8 cellular contexts compared by ENCODE assay signal in the genomic region with DNA sequence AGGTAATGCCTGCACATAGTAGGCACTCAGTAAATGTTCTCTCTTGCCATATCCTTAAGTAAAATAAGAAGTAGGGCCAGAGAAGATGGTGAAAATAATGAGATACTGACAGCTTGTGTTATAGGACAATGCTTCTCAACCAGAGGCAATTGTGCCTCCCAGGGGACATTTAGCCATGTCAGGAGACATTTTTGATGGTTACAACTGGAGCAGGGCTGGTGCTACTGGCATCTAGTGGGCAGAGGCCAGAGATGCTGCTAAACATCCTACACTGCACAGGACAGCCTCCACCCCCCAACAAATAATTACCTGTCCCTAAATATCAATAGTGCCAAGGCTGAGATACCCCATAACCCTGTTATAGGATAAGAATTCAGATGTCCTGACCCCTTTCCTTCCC. TPM values are rescaled to one million over a fixed set of nuclear protein-coding genes. Genes with fewer than 3 reads are reported as not detected.
DNase-seq lines count a peak whose midpoint lies in the region; ATAC-seq and TF ChIP-seq lines count a peak whose summit lies in the region.

No MANE protein-coding gene starts in this region.

- H3K4me3 ChIP-seq in A673 (ENCODE audit: low read depth, low read length, poor library complexity, severe bottlenecking) (no peak overlapping the region), GM12864 (ENCODE audit: low read depth, low read length) (peak overlapping the region; percentile 97; the same call in 1 of the 2 replicates), SK-N-SH (ENCODE audit: low read depth in 2 of 2, low read length in 1 of 2) (no peak overlapping the region), heart right ventricle (no peak overlapping the region), neuronal stem cell (ENCODE audit: low read length in 2 of 2) (no peak overlapping the region)

- no peak overlapping the region for H2BK12ac ChIP-seq in neuronal stem cell (ENCODE audit: low read length)

- intact Hi-C loops in A673 (cut with micrococcal nuclease; ENCODE audit: unreplicated experiment): no loop called here
- intact Hi-C loops in heart right ventricle (cut with DNase I): loop anchor here (2.0 to 10.0 kb wide), 7 partner anchors 29 to 697 kb away; no protein-coding TSS in a partner anchor

- H3K18ac ChIP-seq in neuronal stem cell (ENCODE audit: low read length): no peak overlapping the region

- no peaks in the 10 kb centered on the region for H3K4me1 ChIP-seq in A673 (ENCODE audit: insufficient read depth, low read length, poor library complexity, severe bottlenecking)
- peaks cover 0 to 16% of the 10 kb centered on the region in 2 experiments; a peak in 1 of 4 replicates for H3K4me1 ChIP-seq in SK-N-SH (ENCODE audit: control insufficient read depth in 1 of 2, insufficient read depth in 2 of 2, low read depth in 1 of 2, low read length in 1 of 2)
- H3K4me1 ChIP-seq in heart right ventricle: peaks cover 3 to 22% (median 13%) of the 10 kb centered on the region in 9 donors
- peaks cover 4 to 12% of the 10 kb centered on the region in 2 donors for H3K4me1 ChIP-seq in neuronal stem cell (ENCODE audit: control insufficient read depth in 2 of 2, insufficient read depth in 1 of 2, low read depth in 1 of 2, low read length in 2 of 2)

- no peak overlapping the region for H2BK5ac ChIP-seq in neuronal stem cell (ENCODE audit: low read length)

- H3K27me3 ChIP-seq in A673 (replicated peaks; ENCODE audit: insufficient read depth, low read depth, low read length, poor library complexity): no peaks in the 10 kb centered on the region
- H3K27me3 ChIP-seq in SK-N-SH (ENCODE audit: insufficient read depth): no peaks in the 10 kb centered on the region
- no peaks in the 10 kb centered on the region for H3K27me3 ChIP-seq in heart right ventricle
- peaks cover 0 to 11% (median 0%) of the 10 kb centered on the region in 3 experiments for H3K27me3 ChIP-seq in neuronal stem cell (ENCODE audit: control insufficient read depth in 3 of 3, insufficient read depth in 3 of 3, low read depth in 1 of 3, low read length in 3 of 3)

- H3K9ac ChIP-seq in SK-N-SH (no peak overlapping the region), neuronal stem cell (ENCODE audit: low read depth, low read length, poor library complexity) (no peak overlapping the region)

- 0 out of 2 replicates have a peak, but pooled peaks have one; percentile 16 for TF ChIP-seq RAD21 in SK-N-SH (IDR thresholded peaks at IDR 0.05; ENCODE audit: low read length)

- TF ChIP-seq EP300 in SK-N-SH (IDR thresholded peaks at IDR 0.05; ENCODE audit: borderline replicate concordance in 1 of 2, low read depth in 1 of 2, low read length in 1 of 2): no peak

- H3K4me2 ChIP-seq in SK-N-SH: peak overlapping the region; percentile 78
- H3K4me2 ChIP-seq in neuronal stem cell (ENCODE audit: insufficient read depth, low read length, poor library complexity, severe bottlenecking): no peak overlapping the region

- TSS peak; percentile 30 for BruUV-seq in A673 (replicated peaks; lab: Mats Ljungman, UMichigan)

- H3K23ac ChIP-seq in neuronal stem cell (ENCODE audit: low read depth, low read length, poor library complexity): no peak overlapping the region

- H3F3A ChIP-seq in SK-N-SH (replicated peaks; ENCODE audit: insufficient read depth): peaks cover 3% of the 10 kb centered on the region

- H3K9me3 ChIP-seq in A673 (ENCODE audit: low read depth, low read length, poor library complexity, severe bottlenecking) (no peaks in the 10 kb centered on the region), SK-N-SH (no peaks in the 10 kb centered on the region), heart right ventricle (no peaks in the 10 kb centered on the region), neuronal stem cell (replicated peaks in 1 of 2; ENCODE audit: control insufficient read depth in 2 of 2, insufficient read depth in 1 of 2, low read depth in 1 of 2, low read length in 2 of 2) (no peaks in the 10 kb centered on the region)

- no peak overlapping the region for H2BK120ac ChIP-seq in neuronal stem cell (ENCODE audit: low read depth, low read length)

- no peaks in the 10 kb centered on the region for H3K36me3 ChIP-seq in A673 (ENCODE audit: insufficient read depth, low read length, poor library complexity, severe bottlenecking)
- no peaks in the 10 kb centered on the region for H3K36me3 ChIP-seq in SK-N-SH (replicated peaks in 1 of 2; ENCODE audit: control insufficient read depth in 1 of 2, insufficient read depth in 2 of 2, low read length in 1 of 2)
- no peaks in the 10 kb centered on the region for H3K36me3 ChIP-seq in heart right ventricle
- H3K36me3 ChIP-seq in neuronal stem cell (replicated peaks in 1 of 2; ENCODE audit: control insufficient read depth in 2 of 2, insufficient read depth in 2 of 2, low read length in 2 of 2): peaks cover 1 to 5% of the 10 kb centered on the region in 2 donors

- H4K8ac ChIP-seq in neuronal stem cell (ENCODE audit: low read depth, low read length): no peak overlapping the region

- H3K27ac ChIP-seq in A673 (ENCODE audit: low read depth, low read length, poor library complexity, severe bottlenecking): no peak overlapping the region
- no peak overlapping the region for H3K27ac ChIP-seq in SK-N-SH (ENCODE audit: low read depth in 2 of 2, low read length in 1 of 2)
- no peak overlapping the region for H3K27ac ChIP-seq in heart right ventricle
- H3K27ac ChIP-seq in neuronal stem cell (replicated peaks; ENCODE audit: low read length): no peak overlapping the region

- H4K91ac ChIP-seq in neuronal stem cell (ENCODE audit: low read depth, low read length, poor library complexity): no peak overlapping the region

- H2AFZ ChIP-seq in SK-N-SH (ENCODE audit: low read depth) (no peak overlapping the region), neuronal stem cell (ENCODE audit: low read length) (no peak overlapping the region)

- POLR2A ChIA-PET in A673 (lab: Charles Lee; ENCODE audit: low non-redundant PET) (no interaction called here), SK-N-SH (lab: Yijun Ruan, JAX) (no interaction called here)

- peaks cover 44% of the 10 kb centered on the region for H3K79me2 ChIP-seq in SK-N-SH (ENCODE audit: insufficient read depth)

- H3K79me1 ChIP-seq in neuronal stem cell (ENCODE audit: low read depth, low read length): peaks cover 3% of the 10 kb centered on the region

- ATAC-seq in heart right ventricle: no peak

- no peak overlapping the region for H2AK5ac ChIP-seq in neuronal stem cell (ENCODE audit: low read depth, low read length)

- TF ChIP-seq CTCF in A673 (conservative IDR thresholded peaks at IDR 0.05; ENCODE audit: low read depth, low read length) (peak; percentile 24; the same call in 1 of the 2 replicates), GM12864 (IDR thresholded peaks at IDR 0.05; ENCODE audit: low read depth, low read length, missing control alignments) (peak; percentile 59), SK-N-SH (IDR thresholded peaks at IDR 0.05) (peak; percentile 35), heart right ventricle (IDR thresholded peaks at IDR 0.05) (peak in 1 of 9 donors; percentile 16)

- no peaks in the 10 kb centered on the region for H4K20me1 ChIP-seq in SK-N-SH (ENCODE audit: insufficient read depth)

- H3K9me2 ChIP-seq in SK-N-SH: no peaks in the 10 kb centered on the region

- DNase-seq in A673 (ENCODE audit: low spot score) (peak; percentile 54), GM12864 (ENCODE audit: low read depth) (no peak), SK-N-SH (no peak), fibroblast of peridontal ligament (ENCODE audit: extremely low read depth) (peak; percentile 45), C1 segment of cervical spinal cord (lab: John Stamatoyannopoulos, UW) (no peak), NCI-H2196 treated with DMSO at 0.1 percent for 48 hours (lab: John Stamatoyannopoulos, UW; ENCODE audit: unreplicated experiment) (no peak), heart right ventricle (no peak), neuronal stem cell (ENCODE audit: low spot score) (no peak)

- no peak overlapping the region for H3K14ac ChIP-seq in neuronal stem cell (ENCODE audit: low read length)

- H2BK15ac ChIP-seq in neuronal stem cell (ENCODE audit: low read length): no peak overlapping the region

- H3K4ac ChIP-seq in neuronal stem cell (ENCODE audit: low read length): no peak overlapping the region

- CTCF ChIA-PET in A673 (lab: Charles Lee) (no interaction called here), SK-N-SH (lab: Yijun Ruan, JAX) (interaction anchor here (1.1 to 4.0 kb wide), 5 partner anchors 22 to 698 kb away, joined by 3 to 25 read pairs (median 7); no protein-coding TSS in a partner anchor)

RNA-seq across cellular contexts. Expression of a gene that starts 1.7 kb away (rescaled TPM):
- total RNA-seq in A673 (2021) (10.2 and 12.1 TPM in 2 replicates), heart right ventricle (1 to 10 TPM; 3.2 to 9.6 (median 5.6) TPM)
- polyA plus RNA-seq in SK-N-SH (2012; rRNA removed) (11.6 and 13.7 TPM in 2 replicates), heart right ventricle (1 to 10 TPM; 3.0 to 4.3 TPM)
- polyA plus RNA-seq in SK-N-SH (2012; cell fraction: cytosol; rRNA removed): 7.0 and 9.5 TPM in 2 replicates
- polyA plus RNA-seq in SK-N-SH (2012; cell fraction: nucleus; rRNA removed): 14.6 and 19.5 TPM in 2 replicates
- 7.1 TPM for polyA plus RNA-seq in neuronal stem cell (2013, experiment 1 of 2)
- polyA plus RNA-seq in neuronal stem cell (2013, experiment 2 of 2): 6.6 TPM

RNA-seq across cellular contexts. Expression of a gene that starts 3.4 kb away (rescaled TPM):
- not detected in 2 replicates for total RNA-seq in A673 (2021)
- polyA plus RNA-seq in SK-N-SH (2012; rRNA removed): not detected in 2 replicates
- polyA plus RNA-seq in SK-N-SH (2012; cell fraction: cytosol; rRNA removed): not detected in 2 replicates
- polyA plus RNA-seq in SK-N-SH (2012; cell fraction: nucleus; rRNA removed): not detected in 2 replicates
- total RNA-seq in heart right ventricle: not detected
- polyA plus RNA-seq in heart right ventricle: not detected
- polyA plus RNA-seq in neuronal stem cell (2013, experiment 1 of 2): not detected
- polyA plus RNA-seq in neuronal stem cell (2013, experiment 2 of 2): not detected

RNA-seq across cellular contexts. Expression of a gene that starts 24.1 kb away (rescaled TPM):
- total RNA-seq in A673 (2021) (18.1 and 23.3 TPM in 2 replicates), heart right ventricle (1 to 10 TPM; 2.7 to 5.1 (median 4.2) TPM)
- polyA plus RNA-seq in SK-N-SH (2012; rRNA removed) (22.1 and 25.3 TPM in 2 replicates), heart right ventricle (1 to 10 TPM; 1.8 to 7.5 TPM)
- polyA plus RNA-seq in SK-N-SH (2012; cell fraction: cytosol; rRNA removed): 8.5 and 14.7 TPM in 2 replicates
- polyA plus RNA-seq in SK-N-SH (2012; cell fraction: nucleus; rRNA removed): 32.8 and 38.6 TPM in 2 replicates
- 10.0 TPM for polyA plus RNA-seq in neuronal stem cell (2013, experiment 1 of 2)
- polyA plus RNA-seq in neuronal stem cell (2013, experiment 2 of 2): 9.9 TPM

RNA-seq across cellular contexts. Expression of a gene that starts 29.6 kb away (rescaled TPM):
- total RNA-seq in A673 (2021): not detected in 2 replicates
- not detected in 2 replicates for polyA plus RNA-seq in SK-N-SH (2012; rRNA removed)
- polyA plus RNA-seq in SK-N-SH (2012; cell fraction: cytosol; rRNA removed): not detected in 2 replicates
- polyA plus RNA-seq in SK-N-SH (2012; cell fraction: nucleus; rRNA removed): not detected in 2 replicates
- total RNA-seq in heart right ventricle: 100 to 1,000 TPM; 174 to 303 (median 251) TPM
- polyA plus RNA-seq in heart right ventricle: 10 to 100 TPM; 27.8 to 35.0 TPM
- 0.03 TPM for polyA plus RNA-seq in neuronal stem cell (2013, experiment 1 of 2)
- polyA plus RNA-seq in neuronal stem cell (2013, experiment 2 of 2): 0.03 TPM

RNA-seq across cellular contexts. Expression of a gene that starts 54.5 kb away (rescaled TPM):
- total RNA-seq in A673 (2021): 9.7 and 10.5 TPM in 2 replicates
- 10.1 and 12.7 TPM in 2 replicates for polyA plus RNA-seq in SK-N-SH (2012; rRNA removed)
- 9.4 and 13.4 TPM in 2 replicates for polyA plus RNA-seq in SK-N-SH (2012; cell fraction: cytosol; rRNA removed)
- 11.3 and 13.1 TPM in 2 replicates for polyA plus RNA-seq in SK-N-SH (2012; cell fraction: nucleus; rRNA removed)
- 10 to 100 TPM in 9 of 10 donors, 1 to 10 TPM in 1; 9.2 to 19.3 (median 13.9) TPM for total RNA-seq in heart right ventricle
- 1 to 10 TPM; 2.3 to 4.6 TPM for polyA plus RNA-seq in heart right ventricle
- polyA plus RNA-seq in neuronal stem cell (2013, experiment 1 of 2): 8.5 TPM
- 9.3 TPM for polyA plus RNA-seq in neuronal stem cell (2013, experiment 2 of 2)

Comparison
In these comparisons a context has a peak if more than half of its experiments do, and no peak if none do; other contexts are left out.
1. DNase-seq: peak in A673 (single experiment) and fibroblast of peridontal ligament (single experiment); none in GM12864 (single experiment), SK-N-SH (single experiment), C1 segment of cervical spinal cord (0 of 14), NCI-H2196 treated with DMSO at 0.1 percent for 48 hours (single experiment), heart right ventricle (0 of 2) and neuronal stem cell (single experiment).